7 cellular contexts compared by ENCODE assay signal in the genomic region with DNA sequence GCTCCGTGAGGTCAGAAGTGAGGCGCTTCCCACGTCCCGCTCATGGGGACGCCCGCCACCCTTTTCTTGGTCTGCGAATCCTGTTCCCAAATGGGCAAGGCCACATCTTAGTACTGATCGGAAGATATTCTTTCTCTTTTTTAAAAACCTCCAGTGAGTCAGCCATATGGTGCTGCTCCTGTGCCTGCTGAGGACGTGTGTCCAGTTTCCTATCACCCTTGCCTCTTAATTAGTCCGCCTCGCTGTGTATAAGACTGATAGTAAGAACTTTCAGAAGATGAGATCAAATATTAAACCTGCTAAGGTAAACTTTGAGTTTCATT. TPM values are rescaled to one million over a fixed set of nuclear protein-coding genes. Genes with fewer than 3 reads are reported as not detected.
A peak's percentile ranks its signal among the peaks of the same experiment; 100 is the strongest.
DNase-seq lines count a peak whose midpoint lies in the region; ATAC-seq and TF ChIP-seq lines count a peak whose summit lies in the region.

No MANE protein-coding gene starts in this region.

- peak overlapping the region; percentile 97 for H3K27ac Mint-ChIP-seq in T-helper 2 cell treated with Interferon-gamma antibody and Interleukin-4, amounts not matched to agents 5 μg/mL and 100 μg/mL, for 36 hours

- H3K27ac ChIP-seq in gastroesophageal sphincter (peak overlapping the region; percentile 73 to 96 (median 96)), parathyroid adenoma (peak overlapping the region; percentile 86)

- H3K36me3 ChIP-seq in gastroesophageal sphincter (no peaks in the 10 kb centered on the region), parathyroid adenoma (ENCODE audit: control insufficient read depth, insufficient read depth, low read length) (no peaks in the 10 kb centered on the region)

- H3K4me2 ChIP-seq in parathyroid adenoma (ENCODE audit: low read length) = peak overlapping the region; percentile 75

- peak overlapping the region; percentile 78 to 92 for H3K4me3 ChIP-seq in gastroesophageal sphincter
- peak overlapping the region; percentile 85 for H3K4me3 ChIP-seq in parathyroid adenoma (ENCODE audit: low read depth, low read length)

- no peaks in the 10 kb centered on the region for H3K9me3 ChIP-seq in gastroesophageal sphincter
- H3K9me3 ChIP-seq in parathyroid adenoma (ENCODE audit: control insufficient read depth, low read length) = no peaks in the 10 kb centered on the region

- no peak for TF ChIP-seq EP300 in gastroesophageal sphincter (IDR thresholded peaks at IDR 0.05)

- H2AFZ ChIP-seq in parathyroid adenoma = peak overlapping the region; percentile 96

- no peaks in the 10 kb centered on the region for H3K27me3 ChIP-seq in gastroesophageal sphincter
- no peaks in the 10 kb centered on the region for H3K27me3 ChIP-seq in parathyroid adenoma (ENCODE audit: control insufficient read depth, insufficient read depth, low read length)

- TF ChIP-seq POLR2A in gastroesophageal sphincter (IDR thresholded peaks at IDR 0.05) = no peak

- H3K9me3 Mint-ChIP-seq in T-helper 2 cell treated with Interferon-gamma antibody and Interleukin-4, amounts not matched to agents 5 μg/mL and 100 μg/mL, for 36 hours = no peaks in the 10 kb centered on the region

- 0% methylated on average over 11 of the region's 11 CpGs; no CpG with 5 or more reads in 1 of the 2 donors for WGBS in gastroesophageal sphincter (ENCODE audit: low coverage in 1 of 2), 2 donors

- H3K79me2 ChIP-seq in parathyroid adenoma = peaks cover 36% of the 10 kb centered on the region

- H3K4me1 Mint-ChIP-seq in T-helper 2 cell treated with Interferon-gamma antibody and Interleukin-4, amounts not matched to agents 5 μg/mL and 100 μg/mL, for 36 hours (ENCODE audit: low read depth) = peaks cover 41% of the 10 kb centered on the region

- TF ChIP-seq CTCF in gastroesophageal sphincter (IDR thresholded peaks at IDR 0.05) = no peak
- no peak for TF ChIP-seq CTCF in parathyroid adenoma (IDR thresholded peaks at IDR 0.05)

- H3K36me3 Mint-ChIP-seq in T-helper 2 cell treated with Interferon-gamma antibody and Interleukin-4, amounts not matched to agents 5 μg/mL and 100 μg/mL, for 36 hours (ENCODE audit: low read depth) = peaks cover 8% of the 10 kb centered on the region

- H3K4me3 Mint-ChIP-seq in T-helper 2 cell treated with Interferon-gamma antibody and Interleukin-4, amounts not matched to agents 5 μg/mL and 100 μg/mL, for 36 hours = peak overlapping the region; percentile 96

- H3K4me1 ChIP-seq in gastroesophageal sphincter (peaks cover 4 to 46% (median 15%) of the 10 kb centered on the region in 3 donors), parathyroid adenoma (peaks cover 9% of the 10 kb centered on the region)

- DNase-seq in T-helper 2 cell treated with Interferon-gamma antibody and Interleukin-4, amounts not matched to agents 5 μg/mL and 100 μg/mL, for 36 hours (ENCODE audit: low spot score) = no peak
- DNase-seq in NCI-H446 treated with DMSO at 0.1 percent for 48 hours (lab: John Stamatoyannopoulos, UW) (no peak), iPS-NIHi11 (ENCODE audit: low spot score) (no peak)

- ATAC-seq in GM18511 (IDR thresholded peaks at IDR 0.05; ENCODE audit: unreplicated experiment) (peak; percentile 10), HG02884 (IDR thresholded peaks at IDR 0.05; ENCODE audit: unreplicated experiment) (peak; percentile 1), gastroesophageal sphincter (peak; percentile 4)

- no peaks in the 10 kb centered on the region for H3K27me3 Mint-ChIP-seq in T-helper 2 cell treated with Interferon-gamma antibody and Interleukin-4, amounts not matched to agents 5 μg/mL and 100 μg/mL, for 36 hours (ENCODE audit: low read depth)

- H3K9ac ChIP-seq in parathyroid adenoma = peak overlapping the region; percentile 93

RNA-seq across cellular contexts. Expression of gene UBA5, which starts 0.6 kb away (rescaled TPM):
- 10 to 100 TPM; 24.5 to 48.2 (median 35.6) TPM for total RNA-seq in gastroesophageal sphincter

RNA-seq across cellular contexts. Expression of gene ACAD11, which starts 1.1 kb away (rescaled TPM):
- 10 to 100 TPM in 3 of 4 donors, 1 to 10 TPM in 1; 9.7 to 44.2 (median 21.1) TPM for total RNA-seq in gastroesophageal sphincter
